Comparison of ENCODE assay signal across 17 cellular contexts in genomic region chr16:22265351-22265750, GRCh38. TPM values are rescaled to one million over a fixed set of nuclear protein-coding genes. Genes with fewer than 3 reads are reported as not detected.
DNase-seq lines count a peak whose midpoint lies in the region; ATAC-seq and TF ChIP-seq lines count a peak whose summit lies in the region.
"Had no signal": no experiment of that assay in that cellular context is flagged by ENCODE, and none has a peak within 500 bp of the region (broad histone marks: within the 10 kb centered on the region; RNA-seq: fewer than 3 reads in every experiment).

No MANE protein-coding gene starts in this region.

- H3K36me3 Mint-ChIP-seq in HFFc6 (ENCODE audit: low read depth), result peaks cover 13% of the 10 kb centered on the region
- peaks cover 5 to 43% (median 12%) of the 10 kb centered on the region in 5 donors for H3K36me3 Mint-ChIP-seq in naive thymus-derived CD4-positive, alpha-beta T cell

- no peak for ATAC-seq in naive thymus-derived CD4-positive, alpha-beta T cell
- no peak for ATAC-seq in HG03045 (IDR thresholded peaks at IDR 0.05; ENCODE audit: unreplicated experiment)
- ATAC-seq: PC-3 had no signal

- H3K27me3 Mint-ChIP-seq in HFFc6 (ENCODE audit: insufficient read depth), result no peaks in the 10 kb centered on the region; the same call in none of the 2 replicates
- H3K27me3 Mint-ChIP-seq in naive thymus-derived CD4-positive, alpha-beta T cell, result no peaks in the 10 kb centered on the region

- H3K4me1 ChIP-seq in breast epithelium, result no peaks in the 10 kb centered on the region
- H3K4me1 ChIP-seq in naive thymus-derived CD4-positive, alpha-beta T cell (ENCODE audit: control insufficient read depth in 2 of 2, insufficient read depth in 2 of 2, low read length in 2 of 2), result peaks cover 0 to 7% of the 10 kb centered on the region in 2 donors
- H3K4me1 ChIP-seq: SJCRH30 had no signal

- CTCF ChIA-PET in naive thymus-derived CD4-positive, alpha-beta T cell (lab: Charles Lee), result no interaction called here

- intact Hi-C loops in breast epithelium (cut with DNase I; ENCODE audit: low total_unique reads), result no loop called here
- intact Hi-C loops in naive thymus-derived CD4-positive, alpha-beta T cell (cut with micrococcal nuclease), result no loop called here

- H3K4me1 Mint-ChIP-seq in HFFc6 (ENCODE audit: low read depth), result peaks cover 26% of the 10 kb centered on the region
- H3K4me1 Mint-ChIP-seq in naive thymus-derived CD4-positive, alpha-beta T cell, result peaks cover 10 to 37% (median 17%) of the 10 kb centered on the region in 7 donors

- H3K4me3 ChIP-seq in breast epithelium, result no peak overlapping the region
- no peak overlapping the region for H3K4me3 ChIP-seq in naive thymus-derived CD4-positive, alpha-beta T cell (ENCODE audit: low read length)
- H3K4me3 ChIP-seq: SJCRH30 had no signal

- in situ Hi-C loops in T47D (cut with HindIII; ENCODE audit: low pct_unique_long_range_greater_than_20kb, low sequenced_read_pairs), result no loop called here

- peaks cover 7% of the 10 kb centered on the region for H3K36me3 ChIP-seq in breast epithelium
- H3K36me3 ChIP-seq in naive thymus-derived CD4-positive, alpha-beta T cell (ENCODE audit: control insufficient read depth in 2 of 3, insufficient read depth in 3 of 3, low read length in 3 of 3), result peaks cover 0 to 28% (median 0%) of the 10 kb centered on the region in 3 experiments

- H3K27ac ChIP-seq in breast epithelium, result no peak overlapping the region
- H3K27ac ChIP-seq in naive thymus-derived CD4-positive, alpha-beta T cell (ENCODE audit: low read depth, low read length), result no peak overlapping the region
- H3K27ac ChIP-seq: C4-2B, SJCRH30 had no signal

- peak overlapping the region; percentile 13 for H3K27ac Mint-ChIP-seq in HFFc6
- peak overlapping the region in 6 of 9 donors; percentile 7 to 88 (median 64) for H3K27ac Mint-ChIP-seq in naive thymus-derived CD4-positive, alpha-beta T cell

- H3K9me3 Mint-ChIP-seq in HFFc6, result no peaks in the 10 kb centered on the region
- no peaks in the 10 kb centered on the region for H3K9me3 Mint-ChIP-seq in naive thymus-derived CD4-positive, alpha-beta T cell

- no peaks in the 10 kb centered on the region for H3K27me3 ChIP-seq in breast epithelium
- no peaks in the 10 kb centered on the region for H3K27me3 ChIP-seq in naive thymus-derived CD4-positive, alpha-beta T cell (ENCODE audit: control insufficient read depth in 2 of 2, insufficient read depth in 2 of 2, low read length in 2 of 2)
- H3K27me3 ChIP-seq: SJCRH30 had no signal

- TF ChIP-seq POLR2A in breast epithelium (IDR thresholded peaks at IDR 0.05), result no peak

- DNase-seq in T47D (ENCODE audit: low read depth in 1 of 2, low spot score in 1 of 2) (peak; percentile 62 to 67), breast epithelium (ENCODE audit: low spot score in 2 of 2) (no peak), HFFc6 (no peak), amniotic epithelial cell (ENCODE audit: low read depth) (peak; percentile 41), GM20000 (ENCODE audit: low spot score) (no peak), SW 1271 (lab: John Stamatoyannopoulos, UW) (no peak)
- no peak for DNase-seq in naive thymus-derived CD4-positive, alpha-beta T cell
- DNase-seq: Calu3, HCEC 1CT, NCI-H1092, NCI-H146, NCI-H2081, NCI-H748 treated with DMSO at 0.1 percent for 48 hours, PC-3, SJCRH30 had no signal

- no peaks in the 10 kb centered on the region for H3K9me3 ChIP-seq in breast epithelium
- no peaks in the 10 kb centered on the region for H3K9me3 ChIP-seq in naive thymus-derived CD4-positive, alpha-beta T cell (ENCODE audit: control insufficient read depth in 2 of 3, low read length in 3 of 3)
- H3K9me3 ChIP-seq: SJCRH30 had no signal

- no peak for TF ChIP-seq CTCF in breast epithelium (IDR thresholded peaks at IDR 0.05)
- no peak for TF ChIP-seq CTCF in HFFc6 (IDR thresholded peaks at IDR 0.05)
- TF ChIP-seq CTCF in GM20000 (IDR thresholded peaks at IDR 0.05; ENCODE audit: extremely low read depth, missing control alignments), result no peak

- H3K4me3 Mint-ChIP-seq in HFFc6, result no peak overlapping the region
- peak overlapping the region in 3 of 10 donors; percentile 35 to 47 (median 45) for H3K4me3 Mint-ChIP-seq in naive thymus-derived CD4-positive, alpha-beta T cell

- POLR2A ChIA-PET in naive thymus-derived CD4-positive, alpha-beta T cell (lab: Charles Lee), result interaction anchor here (1.1 to 1.3 kb wide), 2 partner anchors 23 to 61 kb away, joined by 3 read pairs; no protein-coding TSS in a partner anchor

RNA-seq across cellular contexts. Expression of gene POLR3E, which starts 31.9 kb away (rescaled TPM):
- 10 to 100 TPM; 59.0 to 72.4 (median 64.0) TPM for total RNA-seq in breast epithelium
- total RNA-seq in HFFc6 (2021; fragmentation: NEBNext Ultra II Directional; extraction: Animal tissue kit (Norgen Biotek cat#: 25700)), result 10 to 100 TPM; 31.6 to 36.3 (median 32.6) TPM
- 100 to 1,000 TPM in 4 of 5 experiments, 10 to 100 TPM in 1; 60.1 to 232 (median 112) TPM for total RNA-seq in naive thymus-derived CD4-positive, alpha-beta T cell
- 10 to 100 TPM; 11.8 to 19.2 TPM for polyA plus RNA-seq in naive thymus-derived CD4-positive, alpha-beta T cell

RNA-seq across cellular contexts. Expression of gene EEF2K, which starts 59.3 kb away (rescaled TPM):
- total RNA-seq in breast epithelium, result 10 to 100 TPM; 23.3 to 40.5 (median 30.0) TPM
- 10 to 100 TPM; 21.5 to 26.6 (median 23.5) TPM for total RNA-seq in HFFc6 (2021; fragmentation: NEBNext Ultra II Directional; extraction: Animal tissue kit (Norgen Biotek cat#: 25700))
- 10 to 100 TPM; 15.3 to 27.9 (median 21.8) TPM for total RNA-seq in naive thymus-derived CD4-positive, alpha-beta T cell
- 1 to 10 TPM; 1.9 to 3.1 TPM for polyA plus RNA-seq in naive thymus-derived CD4-positive, alpha-beta T cell

Comparison
In these comparisons a context has a peak if more than half of its experiments do, and no peak if none do; other contexts are left out.
1. DNase-seq: peak in T47D (2 of 2) and amniotic epithelial cell (single experiment); none in breast epithelium (0 of 2), HFFc6 (single experiment), naive thymus-derived CD4-positive, alpha-beta T cell (0 of 9), GM20000 (single experiment) and SW 1271 (0 of 2).